ENCODE assay signal across 20 cellular contexts in genomic region chr7:36272211-36272566, GRCh38.
A peak's percentile ranks its signal among the peaks of the same experiment; 100 is the strongest.
DNase-seq lines count a peak whose midpoint lies in the region; ATAC-seq and TF ChIP-seq lines count a peak whose summit lies in the region.
"Had no signal": no experiment of that assay in that cellular context is flagged by ENCODE, and none has a peak within 500 bp of the region (broad histone marks: within the 10 kb centered on the region; RNA-seq: fewer than 3 reads in every experiment).

No MANE protein-coding gene starts in this region.

- H3K27ac ChIP-seq in Panc1 (ENCODE audit: low read length) = peak overlapping the region; percentile 71
- no peak overlapping the region for H3K27ac ChIP-seq in A673 (ENCODE audit: low read depth, low read length, poor library complexity, severe bottlenecking)
- H3K27ac ChIP-seq: ascending aorta had no signal

- ATAC-seq in GM19025 (IDR thresholded peaks at IDR 0.05; ENCODE audit: low read depth, unreplicated experiment) = peak; percentile 76
- peak; percentile 64 for ATAC-seq in HG02798 (IDR thresholded peaks at IDR 0.05; ENCODE audit: poor library complexity, unreplicated experiment)
- ATAC-seq in Panc1 = no peak

- POLR2A ChIA-PET in Panc1 (lab: Charles Lee) (interaction anchor here (0.6 to 0.7 kb wide), 2 partner anchors 41 to 515 kb away, joined by 6 to 9 read pairs; no protein-coding TSS in a partner anchor), A673 (lab: Charles Lee; ENCODE audit: low non-redundant PET) (no interaction called here)

- H3K9me3 Mint-ChIP-seq in type B pancreatic cell = peaks cover 4% of the 10 kb centered on the region
- H3K9me3 Mint-ChIP-seq: T-helper 1 cell treated with Interleukin-12 subunit alpha and Interleukin-12 subunit beta and Interleukin-4 antibody, amounts not matched to agents 30 μg/mL and 1 μg/mL, for 36 hours had no signal

- CTCF ChIA-PET in Panc1 (lab: Charles Lee) (interaction anchor here (0.7 kb wide), 1 partner anchor 8 kb away, joined by 3 read pairs; no protein-coding TSS in a partner anchor), A673 (lab: Charles Lee) (no interaction called here)

- TF ChIP-seq CTCF in Panc1 (IDR thresholded peaks at IDR 0.05) (no peak), type B pancreatic cell (conservative IDR thresholded peaks at IDR 0.05) (no peak), A673 (conservative IDR thresholded peaks at IDR 0.05; ENCODE audit: low read depth, low read length) (no peak)

- peaks cover 5% of the 10 kb centered on the region for H3K36me3 Mint-ChIP-seq in type B pancreatic cell

- BruUV-seq in Panc1 (replicated peaks; lab: Mats Ljungman, UMichigan) = no TSS peak
- BruUV-seq in A673 (replicated peaks; lab: Mats Ljungman, UMichigan) = no TSS peak

- no peak overlapping the region for H3K4me3 Mint-ChIP-seq in type B pancreatic cell
- H3K4me3 Mint-ChIP-seq: B cell; naive thymus-derived CD4-positive, alpha-beta T cell; T-helper 1 cell treated with Interleukin-12 subunit alpha and Interleukin-12 subunit beta and Interleukin-4 antibody, amounts not matched to agents 30 μg/mL and 1 μg/mL, for 36 hours had no signal

- no peaks in the 10 kb centered on the region for H3K36me3 ChIP-seq in Panc1 (ENCODE audit: control insufficient read depth, insufficient read depth, low read length)
- no peaks in the 10 kb centered on the region for H3K36me3 ChIP-seq in A673 (ENCODE audit: insufficient read depth, low read length, poor library complexity, severe bottlenecking)
- H3K36me3 ChIP-seq: ascending aorta had no signal

- H3K4me1 Mint-ChIP-seq in type B pancreatic cell (ENCODE audit: unreplicated experiment) = peaks cover 35% of the 10 kb centered on the region
- H3K4me1 Mint-ChIP-seq: B cell had no signal

- no peaks in the 10 kb centered on the region for H3K9me3 ChIP-seq in Panc1 (ENCODE audit: control insufficient read depth, insufficient read depth, low read depth, low read length)
- H3K9me3 ChIP-seq in A673 (ENCODE audit: low read depth, low read length, poor library complexity, severe bottlenecking) = no peaks in the 10 kb centered on the region
- H3K9me3 ChIP-seq: ascending aorta had no signal

- H3K27ac Mint-ChIP-seq in type B pancreatic cell = peak overlapping the region; percentile 62
- H3K27ac Mint-ChIP-seq: B cell; naive thymus-derived CD4-positive, alpha-beta T cell; T-helper 1 cell treated with Interleukin-12 subunit alpha and Interleukin-12 subunit beta and Interleukin-4 antibody, amounts not matched to agents 30 μg/mL and 1 μg/mL, for 36 hours had no signal

- in situ Hi-C loops in Panc1 (cut with HindIII; ENCODE audit: low pct_unique_long_range_greater_than_20kb, low sequenced_read_pairs) = no loop called here

- DNase-seq in Panc1 (ENCODE audit: low read depth, low spot score) (no peak), type B pancreatic cell (ENCODE audit: extremely low spot score, unreplicated experiment) (no peak), GM03348 (ENCODE audit: low spot score) (no peak), A673 (ENCODE audit: low spot score) (no peak)
- DNase-seq in stimulated activated CD4-positive, alpha-beta T cell treated with anti-CD3 and anti-CD28 coated beads, Interleukin-12 subunit alpha, Interleukin-12 subunit beta, amount 100 ng/mL, for 4 hours = no peak
- DNase-seq: activated naive CD4-positive, alpha-beta T cell; GF-D8; KG1; kidney; naive thymus-derived CD4-positive, alpha-beta T cell; NCI-H1048; NCI-H2029; NCI-H524; small intestine; stimulated activated CD8-positive, alpha-beta memory T cell treated with anti-CD3 and anti-CD28 coated beads, Interleukin-4, amount 100 ng/mL, for 48 hours had no signal

- intact Hi-C loops in Panc1 (cut with micrococcal nuclease; ENCODE audit: unreplicated experiment) = no loop called here
- intact Hi-C loops in A673 (cut with micrococcal nuclease; ENCODE audit: unreplicated experiment) = no loop called here

- H3K27me3 ChIP-seq in Panc1 (ENCODE audit: control insufficient read depth, insufficient read depth, low read length) = no peaks in the 10 kb centered on the region
- no peaks in the 10 kb centered on the region for H3K27me3 ChIP-seq in A673 (replicated peaks; ENCODE audit: insufficient read depth, low read depth, low read length, poor library complexity)
- H3K27me3 ChIP-seq: ascending aorta had no signal

- no peaks in the 10 kb centered on the region for H3K27me3 Mint-ChIP-seq in type B pancreatic cell
- H3K27me3 Mint-ChIP-seq: B cell had no signal

- H3K4me3 ChIP-seq in Panc1 (ENCODE audit: low read depth in 2 of 2, low read length in 2 of 2) = no peak overlapping the region
- no peak overlapping the region for H3K4me3 ChIP-seq in A673 (ENCODE audit: low read depth, low read length, poor library complexity, severe bottlenecking)
- H3K4me3 ChIP-seq: ascending aorta had no signal

- H3K4me1 ChIP-seq in Panc1 (ENCODE audit: control insufficient read depth, insufficient read depth, low read length) = peaks cover 48% of the 10 kb centered on the region
- H3K4me1 ChIP-seq in A673 (ENCODE audit: insufficient read depth, low read length, poor library complexity, severe bottlenecking) = no peaks in the 10 kb centered on the region
